ENCODE assay signal across 19 cellular contexts in the genomic region with DNA sequence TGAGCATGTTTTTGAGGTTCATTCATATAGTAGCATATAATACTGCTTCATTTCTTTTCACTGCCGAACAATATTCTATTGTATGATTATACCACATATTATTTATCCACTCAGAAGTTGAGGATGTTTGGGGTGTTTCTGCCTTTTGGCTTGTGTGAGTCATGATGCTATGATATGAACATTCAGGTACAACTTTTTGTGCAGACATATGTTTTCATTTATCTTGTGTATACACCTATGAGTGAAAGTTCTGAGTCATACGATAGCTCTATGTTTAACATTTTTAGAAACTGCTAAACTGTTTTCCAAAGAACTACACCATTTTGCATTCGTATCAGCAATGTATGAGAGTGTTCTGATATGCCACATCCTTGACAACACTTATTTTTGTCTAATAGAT. TPM values are rescaled to one million over a fixed set of nuclear protein-coding genes. Genes with fewer than 3 reads are reported as not detected.
DNase-seq lines count a peak whose midpoint lies in the region; ATAC-seq, FAIRE-seq and TF ChIP-seq lines count a peak whose summit lies in the region.
"Had no signal": no experiment of that assay in that cellular context is flagged by ENCODE, and none has a peak within 500 bp of the region (broad histone marks: within the 10 kb centered on the region; RNA-seq: fewer than 3 reads in every experiment).

No MANE protein-coding gene starts in this region.

- H3K9me3 ChIP-seq in A549 (no peaks in the 10 kb centered on the region), pancreas (no peaks in the 10 kb centered on the region)
- H3K9me3 ChIP-seq: HAP-1 had no signal

- POLR2A ChIA-PET in A549 (lab: Yijun Ruan, JAX), result no interaction called here

- H3K4me3 ChIP-seq in A549 (no peak overlapping the region), bronchial epithelial cell (ENCODE audit: low read depth, low read length) (no peak overlapping the region), pancreas (no peak overlapping the region)
- H3K4me3 ChIP-seq: HAP-1 had no signal

- H3K27me3 ChIP-seq in bronchial epithelial cell (ENCODE audit: control insufficient read depth, insufficient read depth, low read length) (no peaks in the 10 kb centered on the region), pancreas (peaks cover 0 to 6% (median 0%) of the 10 kb centered on the region in 4 donors)

- no peak for DNase-seq in A549 (ENCODE audit: low read depth in 1 of 2, low spot score in 1 of 2)
- DNase-seq in GM18507 (ENCODE audit: extremely low spot score, insufficient read length, low read depth), result no peak
- peak; percentile 53 for DNase-seq in bronchial epithelial cell (ENCODE audit: low read depth)
- no peak for DNase-seq in pancreas
- DNase-seq in stimulated activated naive CD4-positive, alpha-beta T cell (lab: John Stamatoyannopoulos, UW), result no peak
- no peak for DNase-seq in NCI-H1436 treated with DMSO at 0.1 percent for 48 hours (lab: John Stamatoyannopoulos, UW)
- DNase-seq: 8988T; C1 segment of cervical spinal cord; Calu3; CD4-positive, alpha-beta memory T cell; COR-L47; DMS53; DMS79 treated with DMSO at 0.1 percent for 48 hours; GF-D8; GOT3; HFFc6 had no signal

- ATAC-seq in A549 (no peak), pancreas (no peak), HG02870 (IDR thresholded peaks at IDR 0.05; ENCODE audit: unreplicated experiment) (no peak)

- no peak for TF ChIP-seq RAD21 in A549 (conservative IDR thresholded peaks at IDR 0.05 in 1 of 2, IDR thresholded peaks at IDR 0.05 in 1 of 2)

- TF ChIP-seq POLR2A in A549 (IDR thresholded peaks at IDR 0.05; ENCODE audit: low read length), result no peak

- intact Hi-C loops in pancreas (cut with DNase I), result no loop called here

- FAIRE-seq in A549 (lab: Jason Lieb, UNC) (peak; percentile 90), GM18507 (lab: Jason Lieb, UNC) (peak; percentile 12), bronchial epithelial cell (lab: Jason Lieb, UNC) (no peak), pancreas (lab: Jason Lieb, UNC) (peak; percentile 37)
- FAIRE-seq: H54 had no signal

- no peak overlapping the region for H3K4me2 ChIP-seq in A549

- no peak for TF ChIP-seq EP300 in A549 (IDR thresholded peaks at IDR 0.05)

- no peak for TF ChIP-seq CTCF in A549 (IDR thresholded peaks at IDR 0.05)
- no peak for TF ChIP-seq CTCF in bronchial epithelial cell (IDR thresholded peaks at IDR 0.05; ENCODE audit: insufficient read depth, low read length, severe bottlenecking)
- TF ChIP-seq CTCF in pancreas (IDR thresholded peaks at IDR 0.05), result no peak

- no peak overlapping the region for H3K27ac ChIP-seq in A549
- H3K27ac ChIP-seq in pancreas, result no peak overlapping the region

- no peaks in the 10 kb centered on the region for H3K36me3 ChIP-seq in bronchial epithelial cell (ENCODE audit: control insufficient read depth, insufficient read depth, low read length)
- H3K36me3 ChIP-seq in pancreas, result no peaks in the 10 kb centered on the region
- H3K36me3 ChIP-seq: HAP-1 had no signal

- WGBS in A549 (ENCODE audit: missing lambda C conversion rate), result 36% methylated on average over 3 of the region's 3 CpGs
- WGBS in pancreas, 2 donors, result 68 to 74% methylated on average over 3 of the region's 3 CpGs

- H3K4me1 ChIP-seq in A549, result no peaks in the 10 kb centered on the region
- no peaks in the 10 kb centered on the region for H3K4me1 ChIP-seq in pancreas
- H3K4me1 ChIP-seq: HAP-1 had no signal

- CTCF ChIA-PET in A549 (lab: Yijun Ruan, JAX), result no interaction called here

TF ChIP-seq in A549, 52 proteins besides CTCF, POLR2A, EP300 and RAD21:
- TF ChIP-seq JUN (IDR thresholded peaks at IDR 0.05), result no peak
- TF ChIP-seq, protein P1, sequence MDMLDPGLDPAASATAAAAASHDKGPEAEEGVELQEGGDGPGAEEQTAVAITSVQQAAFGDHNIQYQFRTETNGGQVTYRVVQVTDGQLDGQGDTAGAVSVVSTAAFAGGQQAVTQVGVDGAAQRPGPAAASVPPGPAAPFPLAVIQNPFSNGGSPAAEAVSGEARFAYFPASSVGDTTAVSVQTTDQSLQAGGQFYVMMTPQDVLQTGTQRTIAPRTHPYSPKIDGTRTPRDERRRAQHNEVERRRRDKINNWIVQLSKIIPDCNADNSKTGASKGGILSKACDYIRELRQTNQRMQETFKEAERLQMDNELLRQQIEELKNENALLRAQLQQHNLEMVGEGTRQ (IDR thresholded peaks at IDR 0.05), result no peak
- TF ChIP-seq KDM1A (IDR thresholded peaks at IDR 0.05; ENCODE audit: low read depth), result no peak
- no peak for TF ChIP-seq TP53 (CRISPR knock-in tag; IDR thresholded peaks at IDR 0.05)
- TF ChIP-seq HOXA7 (CRISPR knock-in tag; IDR thresholded peaks at IDR 0.05), result no peak
- TF ChIP-seq KDM5A (IDR thresholded peaks at IDR 0.05), result no peak
- no peak for TF ChIP-seq PHF8 (IDR thresholded peaks at IDR 0.05; ENCODE audit: borderline replicate concordance, low read depth)
- TF ChIP-seq RARB (CRISPR knock-in tag; IDR thresholded peaks at IDR 0.05), result no peak
- TF ChIP-seq RNF2 (IDR thresholded peaks at IDR 0.05; ENCODE audit: borderline replicate concordance, low read depth), result no peak
- no peak for TF ChIP-seq JUNB (IDR thresholded peaks at IDR 0.05)
- TF ChIP-seq ATOH8 (CRISPR knock-in tag; IDR thresholded peaks at IDR 0.05; ENCODE audit: low read depth), result no peak
- no peak for TF ChIP-seq SREBF2 (IDR thresholded peaks at IDR 0.05)
- no peak for TF ChIP-seq HES2 (IDR thresholded peaks at IDR 0.05)
- TF ChIP-seq BCL3 (IDR thresholded peaks at IDR 0.05), result no peak
- TF ChIP-seq FOSB (CRISPR knock-in tag; IDR thresholded peaks at IDR 0.05), result no peak

RNA-seq across cellular contexts. Expression of gene SHROOM4, which starts 57.7 kb away (rescaled TPM):
- not detected in 2 replicates for polyA plus RNA-seq in A549 (2011; rRNA removed)
- polyA plus RNA-seq in A549 (2012; cell fraction: cytosol; rRNA removed), result not detected in 2 replicates
- not detected in 2 replicates for polyA plus RNA-seq in A549 (2012; cell fraction: nucleus; rRNA removed)
- polyA plus RNA-seq in A549 (2017; fragmentation: RNase III; extraction: RNeasy Plus Mini Kit Qiagen cat#74134 plus additional on column Dnase treatment), result not detected in 3 replicates
- polyA minus RNA-seq in A549 (2011; rRNA and poly(A)+ RNA removed), result not detected in 2 replicates
- 0.26 and 0.51 TPM in 2 replicates for total RNA-seq in bronchial epithelial cell
- 1 to 10 TPM in 2 of 6 donors, under 1 TPM in 4; 0.46 to 1.7 (median 0.87) TPM for total RNA-seq in pancreas
- polyA plus RNA-seq in pancreas, result 1 to 10 TPM; 1.3 to 1.7 TPM
- total RNA-seq: CD4-positive, alpha-beta memory T cell; HFFc6 had no signal
- polyA plus RNA-seq: CD4-positive, alpha-beta memory T cell had no signal
